8 cellular contexts compared by ENCODE assay signal in the genomic region with DNA sequence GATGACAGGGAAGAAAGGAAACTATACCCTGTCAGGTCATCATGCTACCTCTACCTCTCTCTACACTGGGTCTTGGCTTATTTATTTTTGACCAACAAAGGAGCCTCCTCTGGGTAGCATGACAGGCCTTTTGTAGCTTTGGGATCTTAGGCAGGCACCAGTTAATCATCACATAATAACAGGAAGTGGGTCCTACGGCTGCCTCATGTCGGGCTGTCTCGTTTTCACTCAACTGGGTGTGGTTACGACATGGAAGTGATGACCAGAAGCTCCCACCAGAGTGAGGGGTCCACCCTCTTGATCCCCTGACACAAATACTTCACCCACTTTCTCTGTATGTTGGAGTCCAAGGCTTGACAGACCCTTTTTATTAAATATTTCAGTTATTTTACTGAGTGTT.
DNase-seq lines count a peak whose midpoint lies in the region; ATAC-seq and TF ChIP-seq lines count a peak whose summit lies in the region.

No MANE protein-coding gene starts in this region.

- no peak overlapping the region for H3K4me3 ChIP-seq in esophagus muscularis mucosa

- no peaks in the 10 kb centered on the region for H3K9me3 Mint-ChIP-seq in memory B cell

- intact Hi-C loops in left colon (cut with DNase I, micrococcal nuclease) (no loop called here), esophagus muscularis mucosa (cut with DNase I) (no loop called here)

- WGBS in esophagus muscularis mucosa: 78% methylated on average over 4 of the region's 4 CpGs

- H3K36me3 ChIP-seq in esophagus muscularis mucosa: no peaks in the 10 kb centered on the region

- ATAC-seq in GM18511 (IDR thresholded peaks at IDR 0.05; ENCODE audit: unreplicated experiment): peak; percentile 99
- ATAC-seq in memory B cell (ENCODE audit: low read depth): peak; percentile 62
- no peak for ATAC-seq in left colon

- no peaks in the 10 kb centered on the region for H3K27me3 Mint-ChIP-seq in memory B cell

- DNase-seq in H4 (ENCODE audit: low spot score) (peak; percentile 19), NCI-H69 (lab: John Stamatoyannopoulos, UW) (peak; percentile 72), memory B cell (ENCODE audit: low spot score in 2 of 2) (no peak), NCI-H2107 (lab: John Stamatoyannopoulos, UW) (no peak), NCI-H524 treated with DMSO at 0.1 percent for 48 hours (lab: John Stamatoyannopoulos, UW) (no peak), left colon (no peak), esophagus muscularis mucosa (ENCODE audit: extremely low spot score) (no peak)

- H3K4me3 Mint-ChIP-seq in memory B cell: no peak overlapping the region

- H3K27me3 ChIP-seq in esophagus muscularis mucosa: no peaks in the 10 kb centered on the region

- H3K4me1 ChIP-seq in esophagus muscularis mucosa: peaks cover 32 to 57% (median 49%) of the 10 kb centered on the region in 4 donors

- no peaks in the 10 kb centered on the region for H3K9me3 ChIP-seq in esophagus muscularis mucosa

- H3K36me3 Mint-ChIP-seq in memory B cell: no peaks in the 10 kb centered on the region

- no peak for TF ChIP-seq CTCF in esophagus muscularis mucosa (IDR thresholded peaks at IDR 0.05)

- H3K27ac Mint-ChIP-seq in memory B cell: no peak overlapping the region

- H3K27ac ChIP-seq in esophagus muscularis mucosa (replicated peaks in 1 of 4): no peak overlapping the region

- no peak for TF ChIP-seq POLR2A in esophagus muscularis mucosa (IDR thresholded peaks at IDR 0.05; ENCODE audit: low read depth)

- peaks cover 15% of the 10 kb centered on the region for H3K4me1 Mint-ChIP-seq in memory B cell

- TF ChIP-seq EP300 in esophagus muscularis mucosa (IDR thresholded peaks at IDR 0.05): no peak

Comparison
In these comparisons a context has a peak if more than half of its experiments do, and no peak if none do; other contexts are left out.
1. DNase-seq: peak in H4 (single experiment) and NCI-H69 (single experiment); none in memory B cell (0 of 2), NCI-H2107 (single experiment), NCI-H524 treated with DMSO at 0.1 percent for 48 hours (single experiment), left colon (0 of 2) and esophagus muscularis mucosa (single experiment).